17 cellular contexts compared by ENCODE assay signal in genomic region chr13:26509491-26509890, GRCh38. TPM values are rescaled to one million over a fixed set of nuclear protein-coding genes. Genes with fewer than 3 reads are reported as not detected.
"Had no signal": no experiment of that assay in that cellular context is flagged by ENCODE, and none has a peak within 500 bp of the region (broad histone marks: within the 10 kb centered on the region; RNA-seq: fewer than 3 reads in every experiment).

No MANE protein-coding gene starts in this region.

- ATAC-seq: activated CD4-positive, alpha-beta T cell treated with anti-CD3 and anti-CD28 coated beads for 36 hours; activated T-cell treated with anti-CD3 and anti-CD28 coated beads, Interleukin-2, amount 50 U/mL, for 4 hours; naive thymus-derived CD4-positive, alpha-beta T cell; T-helper 17 cell; upper lobe of right lung had no signal

- DNase-seq: activated B cell treated with CpG ODN at 0.5 μM for 24 hours; activated CD4-positive, alpha-beta T cell treated with anti-CD3 and anti-CD28 coated beads for 36 hours; activated CD4-positive, alpha-beta T cell treated with anti-CD3 and anti-CD28 coated beads, Interleukin-2, amount 50 U/mL, for 48 hours; activated CD8-positive, alpha-beta memory T cell treated with anti-CD3 and anti-CD28 coated beads, Interleukin-2, amount 50 U/mL, for 48 hours; activated naive CD4-positive, alpha-beta T cell; activated T-cell treated with anti-CD3 and anti-CD28 coated beads, Interleukin-2, amount 50 U/mL, for 4 hours; effector memory CD4-positive, alpha-beta T cell; naive thymus-derived CD4-positive, alpha-beta T cell; retina; spleen; stimulated activated CD4-positive, alpha-beta T cell treated with anti-CD3 and anti-CD28 coated beads, Interleukin-4, amount 100 ng/mL, for 1 hour; stimulated activated naive CD4-positive, alpha-beta T cell treated with Interleukin-2 at 50 U/mL for 16 hours; T-helper 17 cell; upper lobe of right lung had no signal

- H3K36me3 ChIP-seq: breast epithelium, neural progenitor cell, spleen, thyroid gland, upper lobe of right lung had no signal

- H3K9me3 ChIP-seq: thyroid gland, upper lobe of right lung had no signal

- H3K27me3 ChIP-seq: neural progenitor cell, thyroid gland, upper lobe of right lung had no signal

- H3K27ac ChIP-seq: neural progenitor cell, spleen, thyroid gland, upper lobe of right lung had no signal

- H3K4me3 ChIP-seq: breast epithelium, neural progenitor cell, spleen, thyroid gland, upper lobe of right lung had no signal

- H3K9ac ChIP-seq: neural progenitor cell had no signal

- H3K4me1 ChIP-seq: breast epithelium, spleen, thyroid gland, upper lobe of right lung had no signal

- H3K4me2 ChIP-seq: neural progenitor cell had no signal

RNA-seq across cellular contexts. Expression of gene WASF3, which starts 48.0 kb away (rescaled TPM):
- polyA plus RNA-seq: naive thymus-derived CD4-positive, alpha-beta T cell had no signal
